Comparison of ENCODE assay signal across 1 cellular context in genomic region chr20:50140339-50140859, GRCh38.
A peak's percentile ranks its signal among the peaks of the same experiment; 100 is the strongest.
TF ChIP-seq lines count a peak whose summit lies in the region.

No MANE protein-coding gene starts in this region.

TF ChIP-seq in K562, 482 proteins besides CTCF, POLR2A, EP300 and RAD21:
- TF ChIP-seq NFYB (IDR thresholded peaks at IDR 0.05; ENCODE audit: extremely low read depth, insufficient read length), result no peak
- TF ChIP-seq RBFOX2 (IDR thresholded peaks at IDR 0.05; ENCODE audit: low read depth, low read length), result 0 out of 2 replicates have a peak, but pooled peaks have one; percentile 17
